ENCODE assay signal across 25 cellular contexts in the genomic region with DNA sequence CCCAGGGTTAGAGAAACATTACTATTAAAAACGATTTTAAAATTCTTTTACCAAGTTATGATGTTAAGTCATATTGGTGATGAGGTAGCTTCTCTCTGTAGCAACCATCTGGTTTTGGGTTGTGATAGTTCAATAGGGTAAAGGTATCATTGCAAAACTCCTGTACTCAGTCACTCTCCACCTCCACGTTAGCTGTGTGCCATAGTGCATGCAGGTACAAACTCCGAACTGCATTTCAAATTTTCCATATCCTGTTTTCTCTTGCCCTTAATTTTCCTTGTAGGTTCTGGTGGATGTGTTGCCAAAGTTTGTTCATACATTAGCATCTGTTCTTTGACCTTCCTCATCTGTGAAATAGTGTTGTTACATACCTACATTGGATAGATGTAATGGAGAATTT. TPM values are rescaled to one million over a fixed set of nuclear protein-coding genes. Genes with fewer than 3 reads are reported as not detected.
DNase-seq lines count a peak whose midpoint lies in the region; ATAC-seq, FAIRE-seq and TF ChIP-seq lines count a peak whose summit lies in the region.
"Had no signal": no experiment of that assay in that cellular context is flagged by ENCODE, and none has a peak within 500 bp of the region (broad histone marks: within the 10 kb centered on the region; RNA-seq: fewer than 3 reads in every experiment).

No MANE protein-coding gene starts in this region.

- H3K9me3 Mint-ChIP-seq in naive thymus-derived CD8-positive, alpha-beta T cell, result peaks cover 0 to 10% (median 0%) of the 10 kb centered on the region in 9 donors
- H3K9me3 Mint-ChIP-seq: CD8-positive, alpha-beta T cell; H9 had no signal

- peak overlapping the region in 9 of 10 donors; percentile 60 to 96 (median 91) for H3K27ac Mint-ChIP-seq in naive thymus-derived CD8-positive, alpha-beta T cell
- H3K27ac Mint-ChIP-seq: B cell had no signal

- 77% methylated on average over 3 of the region's 3 CpGs for WGBS in hepatocyte (ENCODE audit: low lambda C conversion rate, missing lambda C conversion rate)
- 41% methylated on average over 3 of the region's 3 CpGs for WGBS in liver
- 58 to 78% (median 69%) methylated on average over 3 of the region's 3 CpGs for WGBS in small intestine, 3 donors

- no peak overlapping the region for H2AFZ ChIP-seq in hepatocyte
- H2AFZ ChIP-seq: GM23248 had no signal

- H3K4me3 Mint-ChIP-seq in naive thymus-derived CD8-positive, alpha-beta T cell, result peak overlapping the region in 2 of 10 donors; percentile 20
- H3K4me3 Mint-ChIP-seq: B cell; CD4-positive, CD25-positive, alpha-beta regulatory T cell; CD8-positive, alpha-beta T cell; H9 had no signal

- H3K4me1 Mint-ChIP-seq in naive thymus-derived CD8-positive, alpha-beta T cell, result peaks cover 24 to 68% (median 51%) of the 10 kb centered on the region in 4 donors

- POLR2A ChIA-PET in naive thymus-derived CD8-positive, alpha-beta T cell (lab: Charles Lee), result interaction anchor here (0.6 kb wide), 1 partner anchor 9 kb away, joined by 3 read pairs; no protein-coding TSS in a partner anchor

- no peak for ATAC-seq in naive thymus-derived CD8-positive, alpha-beta T cell
- ATAC-seq in GM18868 (IDR thresholded peaks at IDR 0.05; ENCODE audit: unreplicated experiment) (no peak), GM18907 (IDR thresholded peaks at IDR 0.05; ENCODE audit: unreplicated experiment) (no peak)
- ATAC-seq: CD8-positive, alpha-beta T cell; GM12878; HCT116 had no signal

- H4K20me1 ChIP-seq in hepatocyte (ENCODE audit: insufficient read depth, poor library complexity, severe bottlenecking), result no peaks in the 10 kb centered on the region
- H4K20me1 ChIP-seq: BLaER1 had no signal

- H3K9me2 ChIP-seq in hepatocyte (replicated peaks; ENCODE audit: insufficient read depth), result no peaks in the 10 kb centered on the region

- no peaks in the 10 kb centered on the region for H3K27me3 ChIP-seq in hepatocyte
- H3K27me3 ChIP-seq in liver (ENCODE audit: control insufficient read depth in 4 of 4, insufficient read depth in 4 of 4, low read length in 3 of 4), result no peaks in the 10 kb centered on the region
- H3K27me3 ChIP-seq in small intestine (ENCODE audit: control insufficient read depth in 2 of 2, insufficient read depth in 2 of 2, low read length in 2 of 2), result no peaks in the 10 kb centered on the region
- H3K27me3 ChIP-seq: BLaER1 had no signal

- DNase-seq in hepatocyte (ENCODE audit: low spot score), result no peak
- no peak for DNase-seq in naive thymus-derived CD8-positive, alpha-beta T cell
- peak; percentile 30 for DNase-seq in small intestine
- DNase-seq in effector CD4-positive, alpha-beta T cell, result no peak
- DNase-seq in NCI-H2227 (lab: John Stamatoyannopoulos, UW; ENCODE audit: unreplicated experiment), result no peak
- DNase-seq: Caco-2; CD4-positive, CD25-positive, alpha-beta regulatory T cell; CD8-positive, alpha-beta T cell; DMS 273 treated with DMSO at 0.1 percent for 48 hours; DMS79; EL; GDM1; GM23248; H9 had no signal

- H3K9me3 ChIP-seq in hepatocyte (ENCODE audit: low read depth) (no peaks in the 10 kb centered on the region), liver (ENCODE audit: control insufficient read depth in 4 of 4, low read length in 3 of 4) (no peaks in the 10 kb centered on the region), small intestine (ENCODE audit: control insufficient read depth, low read depth) (no peaks in the 10 kb centered on the region)
- H3K9me3 ChIP-seq: BLaER1, Caco-2 had no signal

- H3K79me2 ChIP-seq in hepatocyte, result no peaks in the 10 kb centered on the region

- no peak overlapping the region for H3K9ac ChIP-seq in liver (ENCODE audit: low read depth in 1 of 2, low read length in 2 of 2)
- H3K9ac ChIP-seq: BLaER1, GM23248 had no signal

- H3K27ac ChIP-seq in hepatocyte (peak overlapping the region; percentile 53), liver (ENCODE audit: low read depth in 1 of 2, low read length in 2 of 2) (peak overlapping the region; percentile 72 to 88), small intestine (ENCODE audit: low read depth in 1 of 2, low read length in 1 of 2) (no peak overlapping the region)
- H3K27ac ChIP-seq: BLaER1, C4-2B, GM23248 had no signal

- H3K4me1 ChIP-seq in hepatocyte (ENCODE audit: insufficient read depth) (no peaks in the 10 kb centered on the region), liver (ENCODE audit: control insufficient read depth in 4 of 4, insufficient read depth in 4 of 4, low read length in 3 of 4) (peaks cover 0 to 8% (median 2%) of the 10 kb centered on the region in 4 donors), small intestine (ENCODE audit: control insufficient read depth in 2 of 2, insufficient read depth in 1 of 2, low read depth in 1 of 2, low read length in 1 of 2) (peaks cover 0 to 2% of the 10 kb centered on the region in 2 donors)
- H3K4me1 ChIP-seq: BLaER1, Caco-2 had no signal

- no peak overlapping the region for H3K4me2 ChIP-seq in hepatocyte
- H3K4me2 ChIP-seq: BLaER1 had no signal

- TF ChIP-seq CTCF in hepatocyte (IDR thresholded peaks at IDR 0.05; ENCODE audit: poor library complexity) (no peak), liver (IDR thresholded peaks at IDR 0.05; ENCODE audit: low read depth, low read length, missing input control) (no peak)

- peaks cover 0 to 12% (median 2%) of the 10 kb centered on the region in 3 donors for H3K36me3 Mint-ChIP-seq in naive thymus-derived CD8-positive, alpha-beta T cell
- H3K36me3 Mint-ChIP-seq: CD4-positive, CD25-positive, alpha-beta regulatory T cell had no signal

- H3K36me3 ChIP-seq in hepatocyte (replicated peaks; ENCODE audit: insufficient read depth, low read depth) (no peaks in the 10 kb centered on the region), liver (ENCODE audit: control insufficient read depth in 4 of 4, insufficient read depth in 3 of 4, low read depth in 1 of 4, low read length in 3 of 4) (no peaks in the 10 kb centered on the region), small intestine (ENCODE audit: control insufficient read depth in 2 of 2, insufficient read depth in 2 of 2, low read length in 2 of 2) (no peaks in the 10 kb centered on the region)
- H3K36me3 ChIP-seq: BLaER1 had no signal

- H3K4me3 ChIP-seq in hepatocyte (no peak overlapping the region), liver (ENCODE audit: low read depth in 1 of 3, low read length in 3 of 3) (no peak overlapping the region), small intestine (ENCODE audit: low read depth in 1 of 2, low read length in 2 of 2) (no peak overlapping the region)
- H3K4me3 ChIP-seq: BLaER1, GM12878, GM23248 had no signal

- no peaks in the 10 kb centered on the region for H3K27me3 Mint-ChIP-seq in naive thymus-derived CD8-positive, alpha-beta T cell
- H3K27me3 Mint-ChIP-seq: B cell; CD4-positive, CD25-positive, alpha-beta regulatory T cell had no signal

- FAIRE-seq in small intestine (lab: Jason Lieb, UNC), result no peak
- FAIRE-seq: A204.1, D721Med, GM12878, H1 had no signal

- peak; percentile 49 to 58 for TF ChIP-seq RAD21 in liver (IDR thresholded peaks at IDR 0.05)

TF ChIP-seq in liver, 16 proteins besides CTCF, POLR2A, EP300 and RAD21 (continues in another document):
- peak; percentile 73 for TF ChIP-seq FOXA2 (IDR thresholded peaks at IDR 0.05)
- TF ChIP-seq HNF4A (conservative IDR thresholded peaks at IDR 0.05), result peak; percentile 99
- TF ChIP-seq, protein P1, sequence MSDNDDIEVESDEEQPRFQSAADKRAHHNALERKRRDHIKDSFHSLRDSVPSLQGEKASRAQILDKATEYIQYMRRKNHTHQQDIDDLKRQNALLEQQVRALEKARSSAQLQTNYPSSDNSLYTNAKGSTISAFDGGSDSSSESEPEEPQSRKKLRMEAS (IDR thresholded peaks at IDR 0.05), result peak; percentile 90
- TF ChIP-seq, protein P2, sequence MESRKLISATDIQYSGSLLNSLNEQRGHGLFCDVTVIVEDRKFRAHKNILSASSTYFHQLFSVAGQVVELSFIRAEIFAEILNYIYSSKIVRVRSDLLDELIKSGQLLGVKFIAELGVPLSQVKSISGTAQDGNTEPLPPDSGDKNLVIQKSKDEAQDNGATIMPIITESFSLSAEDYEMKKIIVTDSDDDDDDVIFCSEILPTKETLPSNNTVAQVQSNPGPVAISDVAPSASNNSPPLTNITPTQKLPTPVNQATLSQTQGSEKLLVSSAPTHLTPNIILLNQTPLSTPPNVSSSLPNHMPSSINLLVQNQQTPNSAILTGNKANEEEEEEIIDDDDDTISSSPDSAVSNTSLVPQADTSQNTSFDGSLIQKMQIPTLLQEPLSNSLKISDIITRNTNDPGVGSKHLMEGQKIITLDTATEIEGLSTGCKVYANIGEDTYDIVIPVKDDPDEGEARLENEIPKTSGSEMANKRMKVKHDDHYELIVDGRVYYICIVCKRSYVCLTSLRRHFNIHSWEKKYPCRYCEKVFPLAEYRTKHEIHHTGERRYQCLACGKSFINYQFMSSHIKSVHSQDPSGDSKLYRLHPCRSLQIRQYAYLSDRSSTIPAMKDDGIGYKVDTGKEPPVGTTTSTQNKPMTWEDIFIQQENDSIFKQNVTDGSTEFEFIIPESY (IDR thresholded peaks at IDR 0.05), result peak; percentile 91
- TF ChIP-seq SP1 (IDR thresholded peaks at IDR 0.05), result peak; percentile 100
- TF ChIP-seq, protein P3, sequence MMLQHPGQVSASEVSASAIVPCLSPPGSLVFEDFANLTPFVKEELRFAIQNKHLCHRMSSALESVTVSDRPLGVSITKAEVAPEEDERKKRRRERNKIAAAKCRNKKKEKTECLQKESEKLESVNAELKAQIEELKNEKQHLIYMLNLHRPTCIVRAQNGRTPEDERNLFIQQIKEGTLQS (IDR thresholded peaks at IDR 0.05), result peak; percentile 87

RNA-seq across cellular contexts. Expression of a gene that starts 53.1 kb away (rescaled TPM):
- total RNA-seq in hepatocyte (114 and 134 TPM in 2 replicates), liver (10 to 100 TPM; 33.3 to 34.7 TPM)
- polyA plus RNA-seq in hepatocyte (53.7 and 58.0 TPM in 2 replicates), liver (10 to 100 TPM in 1 of 2 donors, 1 to 10 TPM in 1; 8.8 to 70.4 TPM), small intestine (10 to 100 TPM in 1 of 3 donors, 1 to 10 TPM in 2; 1.8 to 10.2 (median 4.9) TPM)
- 100 to 1,000 TPM; 355 to 374 TPM for total RNA-seq in naive thymus-derived CD8-positive, alpha-beta T cell
- 100 to 1,000 TPM in 2 of 3 donors, 10 to 100 TPM in 1; 72.6 to 134 (median 113) TPM for polyA plus RNA-seq in naive thymus-derived CD8-positive, alpha-beta T cell

Comparison
In these comparisons a context has a peak if more than half of its experiments do, and no peak if none do; other contexts are left out.
1. H3K27ac ChIP-seq: peak in hepatocyte (single experiment) and liver (2 of 2); none in small intestine (0 of 2).